8 cellular contexts compared by ENCODE assay signal in genomic region chr15:73964736-73965093, GRCh38. TPM values are rescaled to one million over a fixed set of nuclear protein-coding genes. Genes with fewer than 3 reads are reported as not detected.
DNase-seq lines count a peak whose midpoint lies in the region; ATAC-seq, FAIRE-seq and TF ChIP-seq lines count a peak whose summit lies in the region.

No MANE protein-coding gene starts in this region.

- no peaks in the 10 kb centered on the region for H4K20me1 ChIP-seq in HepG2 (ENCODE audit: insufficient read depth, low read length)

- no peak overlapping the region for H3K27ac ChIP-seq in coronary artery
- no peak overlapping the region for H3K27ac ChIP-seq in HepG2 (ENCODE audit: extremely low read length, insufficient read depth, low read length)

- peaks cover 6% of the 10 kb centered on the region; the same call in 1 of the 2 replicates for H3K4me1 ChIP-seq in HepG2 (ENCODE audit: insufficient read depth, low read length)

- DNase-seq in GM10248 (ENCODE audit: extremely low spot score) (peak; percentile 86), NCI-H510A treated with DMSO at 0.1 percent for 48 hours (lab: John Stamatoyannopoulos, UW) (peak; percentile 59), coronary artery (ENCODE audit: low spot score) (peak; percentile 89), HepG2 (ENCODE audit: low spot score) (peak; percentile 67)
- DNase-seq in activated CD4-positive, alpha-beta T cell treated with anti-CD3 and anti-CD28 coated beads for 4 hours, result peak; percentile 79 to 89
- peak; percentile 70 to 83 (median 77) for DNase-seq in stimulated activated CD4-positive, alpha-beta T cell treated with anti-CD3 and anti-CD28 coated beads, TNF-alpha, amount 100 ng/mL, for 24 hours (ENCODE audit: low read depth in 3 of 3)

- FAIRE-seq in HepG2 (lab: Jason Lieb, UNC), result peak; percentile 86

- peak; percentile 70 for TF ChIP-seq RAD21 in HepG2 (CRISPR knock-in tag; IDR thresholded peaks at IDR 0.05)

- intact Hi-C loops in HepG2 (cut with micrococcal nuclease; ENCODE audit: unreplicated experiment), result loop anchor here (1.0 kb wide), 1 partner anchor 13 kb away; no protein-coding TSS in a partner anchor

- no TSS peak for BruUV-seq in HepG2 (replicated peaks; lab: Mats Ljungman, UMichigan)

- no peak overlapping the region for H2AFZ ChIP-seq in HepG2 (ENCODE audit: low read length)

- no peaks in the 10 kb centered on the region for H3K79me2 ChIP-seq in HepG2 (ENCODE audit: insufficient read depth, low read length)

- H3K4me2 ChIP-seq in HepG2 (ENCODE audit: low read depth, low read length), result peak overlapping the region; percentile 61

- H3K36me3 ChIP-seq in HepG2 (replicated peaks in 1 of 2; ENCODE audit: control insufficient read depth in 1 of 2, insufficient read depth in 2 of 2, low read length in 2 of 2), result no peaks in the 10 kb centered on the region

- H3K9ac ChIP-seq in HepG2 (ENCODE audit: insufficient read depth, low read depth, low read length), result no peak overlapping the region

- H3K9me3 ChIP-seq in HepG2 (ENCODE audit: low read length), result no peaks in the 10 kb centered on the region

- no peak for TF ChIP-seq POLR2A in HepG2 (IDR thresholded peaks at IDR 0.05; ENCODE audit: insufficient read depth in 1 of 2, low read depth in 2 of 2, low read length in 2 of 2)

- TF ChIP-seq EP300 in HepG2 (IDR thresholded peaks at IDR 0.05; ENCODE audit: low read depth in 2 of 2, low read length in 2 of 2) (no peak), HepG2 (CRISPR knock-in tag; IDR thresholded peaks at IDR 0.05; ENCODE audit: borderline replicate concordance) (no peak)

- in situ Hi-C loops in HepG2 (cut with HindIII; ENCODE audit: extremely low pct_ligation_motif_present, low pct_unique_long_range_greater_than_20kb), result loop anchor here (5.0 kb wide), 1 partner anchor 73 kb away; no protein-coding TSS in a partner anchor

- TF ChIP-seq CTCF in GM10248 (IDR thresholded peaks at IDR 0.05; ENCODE audit: control extremely low read depth, extremely low read depth, low read depth, missing control alignments) (peak; percentile 95), coronary artery (IDR thresholded peaks at IDR 0.05) (peak; percentile 88), HepG2 (CRISPR knock-in tag; IDR thresholded peaks at IDR 0.05) (peak; percentile 90)

- CTCF ChIA-PET in GM10248 (lab: Yijun Ruan, JAX), result interaction anchor here (0.9 to 4.7 kb wide), 13 partner anchors 7 to 343 kb away, joined by 3 to 40 read pairs (median 6); partner anchors contain the start of gene PML
- CTCF ChIA-PET in HepG2 (lab: Yijun Ruan, JAX; ENCODE audit: low intra/inter-chr PET ratio, low total read pairs), result interaction anchor here (3.1 kb wide), 1 partner anchor 13 kb away, joined by 41 read pairs; no protein-coding TSS in a partner anchor

- H3K4me3 ChIP-seq in coronary artery, result peak overlapping the region; percentile 13
- peak overlapping the region in 1 of 3 experiments; percentile 48; a peak in 1 of 6 replicates for H3K4me3 ChIP-seq in HepG2 (replicated peaks in 1 of 3; ENCODE audit: insufficient read depth in 1 of 3, low read depth in 2 of 3, low read length in 3 of 3)

- no peaks in the 10 kb centered on the region; a peak in 1 of 5 replicates for H3K27me3 ChIP-seq in HepG2 (ENCODE audit: control insufficient read depth in 1 of 2, insufficient read depth in 2 of 2, low read length in 2 of 2)

- WGBS in HepG2 (ENCODE audit: low lambda C conversion rate), result 11% methylated on average over 7 of the region's 11 CpGs

- POLR2A ChIA-PET in GM10248 (lab: Yijun Ruan, JAX), result no interaction called here
- POLR2A ChIA-PET in HepG2 (lab: Yijun Ruan, JAX), result no interaction called here

- ATAC-seq in HG03045 (IDR thresholded peaks at IDR 0.05; ENCODE audit: unreplicated experiment) (peak; percentile 50), HepG2 (peak; percentile 98), HG02610 (IDR thresholded peaks at IDR 0.05; ENCODE audit: unreplicated experiment) (no peak)

TF ChIP-seq in HepG2, 621 proteins besides CTCF, POLR2A, EP300 and RAD21 (continues in another document):
- TF ChIP-seq ZSCAN31 (CRISPR knock-in tag; IDR thresholded peaks at IDR 0.05; ENCODE audit: low read depth) (0 out of 2 replicates have a peak, but pooled peaks have one; percentile 25), KLF16 (CRISPR knock-in tag; IDR thresholded peaks at IDR 0.05) (no peak), XRCC5 (optimal IDR thresholded peaks at IDR 0.05; ENCODE audit: low read length) (peak; percentile 20), ERF (CRISPR knock-in tag; IDR thresholded peaks at IDR 0.05) (peak; percentile 53; the same call in 1 of the 2 replicates)

RNA-seq across cellular contexts. Expression of gene STOML1, which starts 27.4 kb away (rescaled TPM):
- total RNA-seq in HepG2 (2016; rRNA removed; fragmentation: Illumina TruSeq; extraction: Trizol), result 2.7 and 3.7 TPM in 2 replicates
- total RNA-seq in HepG2 (2016; cell fraction: cytosol; rRNA removed; fragmentation: Illumina TruSeq; extraction: Trizol; ENCODE audit: low read depth), result 1.0 and 1.5 TPM in 2 replicates
- total RNA-seq in HepG2 (2016; cell fraction: insoluble cytoplasmic fraction; rRNA removed; fragmentation: Illumina TruSeq; extraction: Trizol), result 2.2 and 4.1 TPM in 2 replicates
- total RNA-seq in HepG2 (2016; cell fraction: membrane; rRNA removed; fragmentation: Illumina TruSeq; extraction: Trizol), result 2.5 TPM in 2 replicates
- total RNA-seq in HepG2 (2016; cell fraction: nucleus; rRNA removed; fragmentation: Illumina TruSeq; extraction: Trizol), result 2.7 and 3.7 TPM in 2 replicates
- 3.5 TPM in 2 replicates for polyA plus RNA-seq in HepG2 (2011; rRNA removed)
- polyA plus RNA-seq in HepG2 (2011; cell fraction: cytosol; rRNA removed), result 2.4 and 3.4 TPM in 2 replicates
- polyA plus RNA-seq in HepG2 (2011; cell fraction: nucleus; rRNA removed), result 4.3 and 5.5 TPM in 2 replicates
- 1.7 and 2.1 TPM in 2 replicates for polyA plus RNA-seq in HepG2 (2012)
- polyA plus RNA-seq in HepG2 (2016; cell fraction: cytosol; fragmentation: Illumina TruSeq; extraction: Trizol; ENCODE audit: low read depth), result 0.77 and 1.3 TPM in 2 replicates
- 1.5 and 1.6 TPM in 2 replicates for polyA plus RNA-seq in HepG2 (2016; cell fraction: insoluble cytoplasmic fraction; fragmentation: Illumina TruSeq; extraction: Trizol; ENCODE audit: low read depth)
- 1.4 and 1.5 TPM in 2 replicates for polyA plus RNA-seq in HepG2 (2016; cell fraction: membrane; fragmentation: Illumina TruSeq; extraction: Trizol; ENCODE audit: low read depth)
- polyA plus RNA-seq in HepG2 (2016; cell fraction: nucleus; fragmentation: Illumina TruSeq; extraction: Trizol; ENCODE audit: insufficient read depth, low read depth), result 5.6 and 5.8 TPM in 2 replicates
- polyA minus RNA-seq in HepG2 (2011; rRNA and poly(A)+ RNA removed; ENCODE audit: low replicate concordance), result 4.1 and 6.9 TPM in 2 replicates
- polyA minus RNA-seq in HepG2 (2011; cell fraction: cytosol; rRNA and poly(A)+ RNA removed), result 1.6 and 1.8 TPM in 2 replicates
- polyA minus RNA-seq in HepG2 (2011; cell fraction: nucleus; rRNA and poly(A)+ RNA removed), result 1.9 and 2.9 TPM in 2 replicates

RNA-seq across cellular contexts. Expression of gene PML, which starts 29.8 kb away (rescaled TPM):
- 2.9 and 3.9 TPM in 2 replicates for total RNA-seq in HepG2 (2016; rRNA removed; fragmentation: Illumina TruSeq; extraction: Trizol)
- total RNA-seq in HepG2 (2016; cell fraction: cytosol; rRNA removed; fragmentation: Illumina TruSeq; extraction: Trizol; ENCODE audit: low read depth), result 1.4 and 1.8 TPM in 2 replicates
- total RNA-seq in HepG2 (2016; cell fraction: insoluble cytoplasmic fraction; rRNA removed; fragmentation: Illumina TruSeq; extraction: Trizol), result 3.0 and 4.3 TPM in 2 replicates
- 2.4 and 2.6 TPM in 2 replicates for total RNA-seq in HepG2 (2016; cell fraction: membrane; rRNA removed; fragmentation: Illumina TruSeq; extraction: Trizol)
- 5.4 and 6.2 TPM in 2 replicates for total RNA-seq in HepG2 (2016; cell fraction: nucleus; rRNA removed; fragmentation: Illumina TruSeq; extraction: Trizol)
- 2.9 and 3.9 TPM in 2 replicates for polyA plus RNA-seq in HepG2 (2011; rRNA removed)
- 1.5 and 2.7 TPM in 2 replicates for polyA plus RNA-seq in HepG2 (2011; cell fraction: cytosol; rRNA removed)
- polyA plus RNA-seq in HepG2 (2011; cell fraction: nucleus; rRNA removed), result 16.7 and 19.0 TPM in 2 replicates
- polyA plus RNA-seq in HepG2 (2012), result 8.7 and 10.3 TPM in 2 replicates
- polyA plus RNA-seq in HepG2 (2016; cell fraction: cytosol; fragmentation: Illumina TruSeq; extraction: Trizol; ENCODE audit: low read depth), result 1.5 and 1.7 TPM in 2 replicates
- 6.6 and 9.3 TPM in 2 replicates for polyA plus RNA-seq in HepG2 (2016; cell fraction: insoluble cytoplasmic fraction; fragmentation: Illumina TruSeq; extraction: Trizol; ENCODE audit: low read depth)
- polyA plus RNA-seq in HepG2 (2016; cell fraction: membrane; fragmentation: Illumina TruSeq; extraction: Trizol; ENCODE audit: low read depth), result 3.4 and 4.2 TPM in 2 replicates
- polyA plus RNA-seq in HepG2 (2016; cell fraction: nucleus; fragmentation: Illumina TruSeq; extraction: Trizol; ENCODE audit: insufficient read depth, low read depth), result 18.1 and 20.7 TPM in 2 replicates
- polyA minus RNA-seq in HepG2 (2011; rRNA and poly(A)+ RNA removed; ENCODE audit: low replicate concordance), result 11.9 and 16.2 TPM in 2 replicates
- 6.8 and 10.8 TPM in 2 replicates for polyA minus RNA-seq in HepG2 (2011; cell fraction: cytosol; rRNA and poly(A)+ RNA removed)
- polyA minus RNA-seq in HepG2 (2011; cell fraction: nucleus; rRNA and poly(A)+ RNA removed), result 8.4 and 9.9 TPM in 2 replicates

RNA-seq across cellular contexts. Expression of gene LOXL1, which starts 38.5 kb away (rescaled TPM):
- total RNA-seq in HepG2 (2016; rRNA removed; fragmentation: Illumina TruSeq; extraction: Trizol), result 0.51 TPM in 1 of 2 replicates, not detected in the other
- total RNA-seq in HepG2 (2016; cell fraction: cytosol; rRNA removed; fragmentation: Illumina TruSeq; extraction: Trizol; ENCODE audit: low read depth), result 0.10 TPM in 1 of 2 replicates, not detected in the other
- total RNA-seq in HepG2 (2016; cell fraction: insoluble cytoplasmic fraction; rRNA removed; fragmentation: Illumina TruSeq; extraction: Trizol), result 0.30 and 0.40 TPM in 2 replicates
- total RNA-seq in HepG2 (2016; cell fraction: membrane; rRNA removed; fragmentation: Illumina TruSeq; extraction: Trizol), result 0.46 and 0.69 TPM in 2 replicates
- 0.47 TPM in 1 of 2 replicates, not detected in the other for total RNA-seq in HepG2 (2016; cell fraction: nucleus; rRNA removed; fragmentation: Illumina TruSeq; extraction: Trizol)
- polyA plus RNA-seq in HepG2 (2011; rRNA removed), result 0.16 and 1.3 TPM in 2 replicates
- polyA plus RNA-seq in HepG2 (2011; cell fraction: cytosol; rRNA removed), result 0.58 and 0.69 TPM in 2 replicates
- polyA plus RNA-seq in HepG2 (2011; cell fraction: nucleus; rRNA removed), result 0.35 and 0.80 TPM in 2 replicates
- polyA plus RNA-seq in HepG2 (2012), result not detected in 2 replicates
- polyA plus RNA-seq in HepG2 (2016; cell fraction: cytosol; fragmentation: Illumina TruSeq; extraction: Trizol; ENCODE audit: low read depth), result 0.31 and 0.33 TPM in 2 replicates
- 0.39 TPM in 1 of 2 replicates, not detected in the other for polyA plus RNA-seq in HepG2 (2016; cell fraction: insoluble cytoplasmic fraction; fragmentation: Illumina TruSeq; extraction: Trizol; ENCODE audit: low read depth)
- polyA plus RNA-seq in HepG2 (2016; cell fraction: membrane; fragmentation: Illumina TruSeq; extraction: Trizol; ENCODE audit: low read depth), result 0.41 and 0.76 TPM in 2 replicates
- polyA plus RNA-seq in HepG2 (2016; cell fraction: nucleus; fragmentation: Illumina TruSeq; extraction: Trizol; ENCODE audit: insufficient read depth, low read depth), result 0.92 and 1.1 TPM in 2 replicates
- 0.30 and 1.4 TPM in 2 replicates for polyA minus RNA-seq in HepG2 (2011; rRNA and poly(A)+ RNA removed; ENCODE audit: low replicate concordance)
- polyA minus RNA-seq in HepG2 (2011; cell fraction: cytosol; rRNA and poly(A)+ RNA removed), result 0.26 TPM in 1 of 2 replicates, not detected in the other
- polyA minus RNA-seq in HepG2 (2011; cell fraction: nucleus; rRNA and poly(A)+ RNA removed), result 0.39 TPM in 1 of 2 replicates, not detected in the other
